ENCODE assay signal across 16 cellular contexts in genomic region chr12:3975652-3976051, GRCh38.
DNase-seq lines count a peak whose midpoint lies in the region; ATAC-seq and TF ChIP-seq lines count a peak whose summit lies in the region.
"Had no signal": no experiment of that assay in that cellular context is flagged by ENCODE, and none has a peak within 500 bp of the region (broad histone marks: within the 10 kb centered on the region; RNA-seq: fewer than 3 reads in every experiment).

No MANE protein-coding gene starts in this region.

- TF ChIP-seq CTCF in activated CD8-positive, alpha-beta T cell treated with anti-CD3 and anti-CD28 coated beads for 36 hours (IDR thresholded peaks at IDR 0.05), result no peak
- TF ChIP-seq CTCF in epithelial cell of esophagus (IDR thresholded peaks at IDR 0.05; ENCODE audit: insufficient read depth, low read depth, low read length, missing control alignments) (no peak), GM13977 (IDR thresholded peaks at IDR 0.05; ENCODE audit: extremely low read depth, insufficient read depth, missing control alignments) (no peak)

- intact Hi-C loops in activated CD8-positive, alpha-beta T cell treated with anti-CD3 and anti-CD28 coated beads for 36 hours (cut with micrococcal nuclease), result no loop called here

- peaks cover 2% of the 10 kb centered on the region for H3K36me3 Mint-ChIP-seq in activated naive CD4-positive, alpha-beta T cell treated with anti-CD3 and anti-CD28 coated beads, Interleukin-2, amount 50 U/mL, for 24 hours
- peaks cover 8% of the 10 kb centered on the region for H3K36me3 Mint-ChIP-seq in activated CD8-positive, alpha-beta T cell treated with anti-CD3 and anti-CD28 coated beads for 36 hours (ENCODE audit: low read depth)
- H3K36me3 Mint-ChIP-seq in stimulated activated memory B cell treated with anti-CD40 and anti-IgM and Interleukin-4, amounts not matched to agents 10 μg/mL and 1 μg/mL and 100 μg/mL, for 72 hours, result no peaks in the 10 kb centered on the region

- H3K9me3 Mint-ChIP-seq in activated naive CD4-positive, alpha-beta T cell treated with anti-CD3 and anti-CD28 coated beads, Interleukin-2, amount 50 U/mL, for 24 hours, result no peaks in the 10 kb centered on the region
- H3K9me3 Mint-ChIP-seq in activated CD8-positive, alpha-beta T cell treated with anti-CD3 and anti-CD28 coated beads for 36 hours, result peaks cover 4% of the 10 kb centered on the region
- H3K9me3 Mint-ChIP-seq in stimulated activated memory B cell treated with anti-CD40 and anti-IgM and Interleukin-4, amounts not matched to agents 10 μg/mL and 1 μg/mL and 100 μg/mL, for 72 hours, result no peaks in the 10 kb centered on the region

- DNase-seq in activated naive CD4-positive, alpha-beta T cell treated with anti-CD3 and anti-CD28 coated beads, Interleukin-2, amount 50 U/mL, for 16 hours, result no peak
- no peak for DNase-seq in activated CD8-positive, alpha-beta T cell treated with anti-CD3 and anti-CD28 coated beads for 36 hours
- DNase-seq in epithelial cell of esophagus (ENCODE audit: low read depth) (peak; percentile 15), GM13977 (ENCODE audit: low spot score) (no peak), NCI-H1092 (lab: John Stamatoyannopoulos, UW) (no peak), NCI-H774 (lab: John Stamatoyannopoulos, UW) (no peak)
- DNase-seq: C1 segment of cervical spinal cord, Caco-2, DMS153, NCI-H1092 treated with DMSO at 0.1 percent for 48 hours, NCI-H1694, NCI-H2107, NCI-H2227 treated with DMSO at 0.1 percent for 48 hours, NCI-H524 had no signal

- in situ Hi-C loops in GM13977 (cut with MboI; ENCODE audit: low pct_unique_long_range_greater_than_20kb, low sequenced_read_pairs, unreplicated experiment), result no loop called here

- CTCF ChIA-PET in activated CD8-positive, alpha-beta T cell treated with anti-CD3 and anti-CD28 coated beads for 36 hours (lab: Charles Lee), result interaction anchor here (0.7 to 3.7 kb wide), 6 partner anchors 12 to 320 kb away, joined by 3 to 19 read pairs (median 5); no protein-coding TSS in a partner anchor

- no peak for ATAC-seq in activated CD8-positive, alpha-beta T cell treated with anti-CD3 and anti-CD28 coated beads for 36 hours
- no peak for ATAC-seq in stimulated activated memory B cell treated with anti-CD40 and anti-IgM and Interleukin-4, amounts not matched to agents 10 μg/mL and 1 μg/mL and 100 μg/mL, for 72 hours

- no peak overlapping the region for H3K4me3 ChIP-seq in epithelial cell of esophagus (ENCODE audit: low read length)

- peak overlapping the region; percentile 24 for H3K27ac Mint-ChIP-seq in activated naive CD4-positive, alpha-beta T cell treated with anti-CD3 and anti-CD28 coated beads, Interleukin-2, amount 50 U/mL, for 24 hours
- H3K27ac Mint-ChIP-seq in activated CD8-positive, alpha-beta T cell treated with anti-CD3 and anti-CD28 coated beads for 36 hours, result peak overlapping the region; percentile 95
- H3K27ac Mint-ChIP-seq in stimulated activated memory B cell treated with anti-CD40 and anti-IgM and Interleukin-4, amounts not matched to agents 10 μg/mL and 1 μg/mL and 100 μg/mL, for 72 hours, result peak overlapping the region; percentile 69

- H3K4me3 Mint-ChIP-seq in activated naive CD4-positive, alpha-beta T cell treated with anti-CD3 and anti-CD28 coated beads, Interleukin-2, amount 50 U/mL, for 24 hours, result peak overlapping the region; percentile 0
- H3K4me3 Mint-ChIP-seq in activated CD8-positive, alpha-beta T cell treated with anti-CD3 and anti-CD28 coated beads for 36 hours, result no peak overlapping the region
- no peak overlapping the region for H3K4me3 Mint-ChIP-seq in stimulated activated memory B cell treated with anti-CD40 and anti-IgM and Interleukin-4, amounts not matched to agents 10 μg/mL and 1 μg/mL and 100 μg/mL, for 72 hours

- POLR2A ChIA-PET in activated CD8-positive, alpha-beta T cell treated with anti-CD3 and anti-CD28 coated beads for 36 hours (lab: Charles Lee), result interaction anchor here (0.6 to 0.7 kb wide), 2 partner anchors 13 to 301 kb away, joined by 4 to 5 read pairs; no protein-coding TSS in a partner anchor

- H3K4me1 Mint-ChIP-seq in activated naive CD4-positive, alpha-beta T cell treated with anti-CD3 and anti-CD28 coated beads, Interleukin-2, amount 50 U/mL, for 24 hours, result peaks cover 83% of the 10 kb centered on the region
- H3K4me1 Mint-ChIP-seq in activated CD8-positive, alpha-beta T cell treated with anti-CD3 and anti-CD28 coated beads for 36 hours (ENCODE audit: low read depth), result peaks cover 74% of the 10 kb centered on the region
- H3K4me1 Mint-ChIP-seq in stimulated activated memory B cell treated with anti-CD40 and anti-IgM and Interleukin-4, amounts not matched to agents 10 μg/mL and 1 μg/mL and 100 μg/mL, for 72 hours, result peaks cover 42% of the 10 kb centered on the region

- H3K27me3 Mint-ChIP-seq in activated naive CD4-positive, alpha-beta T cell treated with anti-CD3 and anti-CD28 coated beads, Interleukin-2, amount 50 U/mL, for 24 hours, result no peaks in the 10 kb centered on the region
- no peaks in the 10 kb centered on the region for H3K27me3 Mint-ChIP-seq in activated CD8-positive, alpha-beta T cell treated with anti-CD3 and anti-CD28 coated beads for 36 hours
- H3K27me3 Mint-ChIP-seq in stimulated activated memory B cell treated with anti-CD40 and anti-IgM and Interleukin-4, amounts not matched to agents 10 μg/mL and 1 μg/mL and 100 μg/mL, for 72 hours, result peaks cover 9% of the 10 kb centered on the region

Comparison
In these comparisons a context has a peak if more than half of its experiments do, and no peak if none do; other contexts are left out.
1. H3K27ac Mint-ChIP-seq: peak in every context shown above with its lines; median percentile 95 in activated CD8-positive, alpha-beta T cell treated with anti-CD3 and anti-CD28 coated beads for 36 hours; 69 in stimulated activated memory B cell treated with anti-CD40 and anti-IgM and Interleukin-4, amounts not matched to agents 10 μg/mL and 1 μg/mL and 100 μg/mL, for 72 hours; 24 in activated naive CD4-positive, alpha-beta T cell treated with anti-CD3 and anti-CD28 coated beads, Interleukin-2, amount 50 U/mL, for 24 hours.